Comparison of ENCODE assay signal across 1 cellular context in genomic region chr13:80547885-80548284, GRCh38.
TF ChIP-seq lines count a peak whose summit lies in the region.

No MANE protein-coding gene starts in this region.

TF ChIP-seq in HepG2, 621 proteins besides CTCF, POLR2A, EP300 and RAD21 (continued from another document):
- TF ChIP-seq IKZF5 (CRISPR knock-in tag; IDR thresholded peaks at IDR 0.05) = no peak
- no peak for TF ChIP-seq ZFP90 (CRISPR knock-in tag; IDR thresholded peaks at IDR 0.05; ENCODE audit: borderline replicate concordance)
- no peak for TF ChIP-seq ZBTB40 (IDR thresholded peaks at IDR 0.05)
- TF ChIP-seq ZBTB40 (CRISPR knock-in tag; IDR thresholded peaks at IDR 0.05) = no peak
- TF ChIP-seq ZNF510 (CRISPR knock-in tag; IDR thresholded peaks at IDR 0.05; ENCODE audit: low read depth) = no peak
- no peak for TF ChIP-seq PBX3 (CRISPR knock-in tag; IDR thresholded peaks at IDR 0.05; ENCODE audit: borderline replicate concordance)
- TF ChIP-seq ZNF337 (CRISPR knock-in tag; IDR thresholded peaks at IDR 0.05; ENCODE audit: borderline replicate concordance, low read depth) = no peak
- TF ChIP-seq, protein P1, sequence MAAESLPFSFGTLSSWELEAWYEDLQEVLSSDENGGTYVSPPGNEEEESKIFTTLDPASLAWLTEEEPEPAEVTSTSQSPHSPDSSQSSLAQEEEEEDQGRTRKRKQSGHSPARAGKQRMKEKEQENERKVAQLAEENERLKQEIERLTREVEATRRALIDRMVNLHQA (CRISPR knock-in tag; IDR thresholded peaks at IDR 0.05) = no peak
- TF ChIP-seq ZC3H13 (CRISPR knock-in tag; IDR thresholded peaks at IDR 0.05) = no peak
- no peak for TF ChIP-seq TBP (CRISPR knock-in tag; IDR thresholded peaks at IDR 0.05)
- TF ChIP-seq, protein P2, sequence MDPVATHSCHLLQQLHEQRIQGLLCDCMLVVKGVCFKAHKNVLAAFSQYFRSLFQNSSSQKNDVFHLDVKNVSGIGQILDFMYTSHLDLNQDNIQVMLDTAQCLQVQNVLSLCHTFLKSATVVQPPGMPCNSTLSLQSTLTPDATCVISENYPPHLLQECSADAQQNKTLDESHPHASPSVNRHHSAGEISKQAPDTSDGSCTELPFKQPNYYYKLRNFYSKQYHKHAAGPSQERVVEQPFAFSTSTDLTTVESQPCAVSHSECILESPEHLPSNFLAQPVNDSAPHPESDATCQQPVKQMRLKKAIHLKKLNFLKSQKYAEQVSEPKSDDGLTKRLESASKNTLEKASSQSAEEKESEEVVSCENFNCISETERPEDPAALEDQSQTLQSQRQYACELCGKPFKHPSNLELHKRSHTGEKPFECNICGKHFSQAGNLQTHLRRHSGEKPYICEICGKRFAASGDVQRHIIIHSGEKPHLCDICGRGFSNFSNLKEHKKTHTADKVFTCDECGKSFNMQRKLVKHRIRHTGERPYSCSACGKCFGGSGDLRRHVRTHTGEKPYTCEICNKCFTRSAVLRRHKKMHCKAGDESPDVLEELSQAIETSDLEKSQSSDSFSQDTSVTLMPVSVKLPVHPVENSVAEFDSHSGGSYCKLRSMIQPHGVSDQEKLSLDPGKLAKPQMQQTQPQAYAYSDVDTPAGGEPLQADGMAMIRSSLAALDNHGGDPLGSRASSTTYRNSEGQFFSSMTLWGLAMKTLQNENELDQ (CRISPR knock-in tag; IDR thresholded peaks at IDR 0.05; ENCODE audit: borderline replicate concordance) = no peak
